Comparison of ENCODE assay signal across 18 cellular contexts in genomic region chr16:31132979-31133599, GRCh38. TPM values are rescaled to one million over a fixed set of nuclear protein-coding genes. Genes with fewer than 3 reads are reported as not detected.
DNase-seq lines count a peak whose midpoint lies in the region; ATAC-seq, FAIRE-seq and TF ChIP-seq lines count a peak whose summit lies in the region.
"Had no signal": no experiment of that assay in that cellular context is flagged by ENCODE, and none has a peak within 500 bp of the region (broad histone marks: within the 10 kb centered on the region; RNA-seq: fewer than 3 reads in every experiment).

No MANE protein-coding gene starts in this region.

- peaks cover 0 to 19% of the 10 kb centered on the region in 2 experiments; a peak in 2 of 4 replicates for H3K79me2 ChIP-seq in H1 (ENCODE audit: control insufficient read depth in 1 of 2, insufficient read depth in 2 of 2, low read length in 2 of 2)

- TF ChIP-seq CTCF in H1 (IDR thresholded peaks at IDR 0.05; ENCODE audit: control extremely low read depth in 1 of 3, insufficient read depth in 1 of 3, low read depth in 1 of 3, low read length in 3 of 3) (no peak), type B pancreatic cell (conservative IDR thresholded peaks at IDR 0.05) (no peak)

- peak overlapping the region; percentile 83 for H3K4me3 Mint-ChIP-seq in type B pancreatic cell
- H3K4me3 Mint-ChIP-seq: activated CD4-positive, alpha-beta T cell treated with anti-CD3 and anti-CD28 coated beads, Interleukin-2, amount 10 ng/mL, durations not matched to agents 24 days and 14 days; activated naive CD4-positive, alpha-beta T cell treated with anti-CD3 and anti-CD28 coated beads for 36 hours had no signal

- H3K27me3 Mint-ChIP-seq in type B pancreatic cell, result peaks cover 6% of the 10 kb centered on the region
- H3K27me3 Mint-ChIP-seq: activated CD4-positive, alpha-beta T cell treated with anti-CD3 and anti-CD28 coated beads, Interleukin-2, amount 10 ng/mL, durations not matched to agents 24 days and 14 days had no signal

- peak overlapping the region; percentile 95 for H3K27ac Mint-ChIP-seq in type B pancreatic cell
- H3K27ac Mint-ChIP-seq: activated CD4-positive, alpha-beta T cell treated with anti-CD3 and anti-CD28 coated beads, Interleukin-2, amount 10 ng/mL, durations not matched to agents 24 days and 14 days; activated naive CD4-positive, alpha-beta T cell treated with anti-CD3 and anti-CD28 coated beads for 36 hours had no signal

- no peaks in the 10 kb centered on the region for H3K9me3 Mint-ChIP-seq in type B pancreatic cell
- H3K9me3 Mint-ChIP-seq: activated CD4-positive, alpha-beta T cell treated with anti-CD3 and anti-CD28 coated beads, Interleukin-2, amount 10 ng/mL, durations not matched to agents 24 days and 14 days; activated naive CD4-positive, alpha-beta T cell treated with anti-CD3 and anti-CD28 coated beads for 36 hours had no signal

- ATAC-seq in GM18858 (IDR thresholded peaks at IDR 0.05; ENCODE audit: unreplicated experiment), result no peak

- no peak overlapping the region for H2BK12ac ChIP-seq in H1 (ENCODE audit: low read depth, low read length)

- no peak overlapping the region for H4K91ac ChIP-seq in H1 (replicated peaks; ENCODE audit: insufficient read length, low read length)

- no peak overlapping the region for H3K23ac ChIP-seq in H1 (ENCODE audit: insufficient read length)

- POLR2A ChIA-PET in H1 (lab: Charles Lee; ENCODE audit: partially characterized antibody), result interaction anchor here (1.6 to 34.9 kb wide), 5 partner anchors 3 to 54 kb away, joined by 3 to 713 read pairs (median 17); partner anchors contain the start of genes BCKDK, FUS, KAT8 and PRSS36

- DNase-seq in NT2/D1 (ENCODE audit: low read depth, low spot score) (no peak), H1 (ENCODE audit: low read depth in 1 of 2, low spot score in 2 of 2) (no peak), type B pancreatic cell (ENCODE audit: extremely low spot score, unreplicated experiment) (no peak), DMS 273 treated with DMSO at 0.1 percent for 48 hours (lab: John Stamatoyannopoulos, UW) (no peak), D341Med (ENCODE audit: low spot score) (no peak)
- DNase-seq: activated CD4-positive, alpha-beta T cell treated with anti-CD3 and anti-CD28 coated beads, Interleukin-2, amount 10 ng/mL, durations not matched to agents 24 days and 14 days; activated naive CD4-positive, alpha-beta T cell treated with anti-CD3 and anti-CD28 coated beads for 36 hours; AML-193; DMS153; GM23248; KBM-7; NCI-H526 treated with DMSO at 0.1 percent for 48 hours; stimulated activated CD4-positive, alpha-beta T cell treated with anti-CD3 and anti-CD28 coated beads, Interleukin-4, amount 100 ng/mL, for 24 hours had no signal

- H3K4me1 ChIP-seq in NT2/D1 (ENCODE audit: insufficient read depth, insufficient read length) (peaks cover 29% of the 10 kb centered on the region), H1 (replicated peaks in 1 of 4; ENCODE audit: control insufficient read depth in 3 of 4, insufficient read depth in 4 of 4, low read length in 3 of 4) (peaks cover 0 to 40% (median 32%) of the 10 kb centered on the region in 4 experiments; a peak in 6 of 7 replicates), muscle layer of duodenum (ENCODE audit: control insufficient read depth in 1 of 2, insufficient read depth in 2 of 2, low read length in 2 of 2) (peaks cover 6 to 7% of the 10 kb centered on the region in 2 donors)

- peaks cover 9% of the 10 kb centered on the region for H3K79me1 ChIP-seq in H1 (ENCODE audit: low read depth, low read length)

- FAIRE-seq in H1 (lab: Jason Lieb, UNC), result no peak
- FAIRE-seq: TTC549 had no signal

- TF ChIP-seq EP300 in H1 (IDR thresholded peaks at IDR 0.05; ENCODE audit: borderline replicate concordance in 1 of 2, low read depth in 2 of 2, low read length in 2 of 2), result no peak

- CTCF ChIA-PET in H1 (lab: Charles Lee; ENCODE audit: partially characterized antibody), result interaction anchor here (1.5 to 2.2 kb wide), 2 partner anchors 38 to 53 kb away, joined by 5 to 8 read pairs; no protein-coding TSS in a partner anchor

- no peak overlapping the region for H2BK20ac ChIP-seq in H1 (ENCODE audit: low read length)

- no peak overlapping the region for H4K5ac ChIP-seq in H1 (ENCODE audit: insufficient read length, low read depth, low read length)

- no peak overlapping the region; the same call in 1 of the 2 replicates for H3K27ac ChIP-seq in H1 (ENCODE audit: low read depth, low read length)
- peak overlapping the region; percentile 90 for H3K27ac ChIP-seq in muscle layer of duodenum (ENCODE audit: low read length)
- H3K27ac ChIP-seq: GM23248 had no signal

- WGBS in H1 (ENCODE audit: extremely low coverage in 1 of 2, insufficient coverage in 1 of 2, insufficient read length in 1 of 2, insufficient replicate concordance in 2 of 2, low coverage in 1 of 2, low lambda C conversion rate in 2 of 2, missing lambda C conversion rate in 1 of 2), 2 experiments, result 86% methylated on average over 7 of the region's 7 CpGs; no CpG with 5 or more reads in 1 of the 2 experiments

- H4K20me1 ChIP-seq in H1 (replicated peaks in 1 of 2; ENCODE audit: control insufficient read depth in 1 of 2, insufficient read depth in 2 of 2, low read length in 2 of 2), result peaks cover 6 to 7% of the 10 kb centered on the region in 2 experiments

- 0 out of 2 replicates have a peak overlapping the region, but pooled peaks have one; percentile 81 for H2BK15ac ChIP-seq in H1 (ENCODE audit: low read length)

- no peak overlapping the region for H2BK120ac ChIP-seq in H1 (replicated peaks; ENCODE audit: low read depth, low read length)

- H3K9ac ChIP-seq in NT2/D1 (ENCODE audit: insufficient read length, low read depth), result peak overlapping the region; percentile 73
- no peak overlapping the region for H3K9ac ChIP-seq in H1 (replicated peaks in 1 of 4; ENCODE audit: extremely low read depth in 1 of 4, low read depth in 3 of 4, low read length in 3 of 4)
- H3K9ac ChIP-seq: GM23248 had no signal

- H3K36me3 Mint-ChIP-seq in type B pancreatic cell, result peaks cover 4% of the 10 kb centered on the region

- peaks cover 16% of the 10 kb centered on the region for H3K23me2 ChIP-seq in H1 (ENCODE audit: low read depth, low read length)

- H2BK5ac ChIP-seq in H1 (ENCODE audit: low read depth, low read length), result 0 out of 2 replicates have a peak overlapping the region, but pooled peaks have one; percentile 60

- peaks cover 22% of the 10 kb centered on the region for H3K4me1 Mint-ChIP-seq in type B pancreatic cell (ENCODE audit: unreplicated experiment)

- H3K27me3 ChIP-seq in NT2/D1 (ENCODE audit: insufficient read depth, insufficient read length) (no peaks in the 10 kb centered on the region), H1 (replicated peaks in 1 of 4; ENCODE audit: control insufficient read depth in 3 of 4, extremely low read depth in 1 of 4, insufficient read depth in 3 of 4, low read length in 3 of 4) (no peaks in the 10 kb centered on the region), muscle layer of duodenum (ENCODE audit: low read depth, low read length) (no peaks in the 10 kb centered on the region)

- peak overlapping the region; percentile 48 for H3K4ac ChIP-seq in H1 (replicated peaks; ENCODE audit: insufficient read length, low read depth, low read length)

- peak overlapping the region; percentile 83 to 98; a peak in 2 of 4 replicates for H3K4me2 ChIP-seq in H1 (ENCODE audit: insufficient read depth in 1 of 2, low read depth in 2 of 2, low read length in 2 of 2)

- H3K36me3 ChIP-seq in NT2/D1 (ENCODE audit: insufficient read depth, insufficient read length, low read length) (peaks cover 52% of the 10 kb centered on the region), H1 (ENCODE audit: control insufficient read depth in 2 of 4, insufficient read depth in 4 of 4, low read length in 3 of 4) (peaks cover 12 to 27% (median 15%) of the 10 kb centered on the region in 4 experiments), muscle layer of duodenum (ENCODE audit: control insufficient read depth in 1 of 2, insufficient read depth in 2 of 2, low read length in 2 of 2) (peaks cover 15 to 24% of the 10 kb centered on the region in 2 donors)

- no peak overlapping the region for H3K18ac ChIP-seq in H1 (ENCODE audit: extremely low read depth, low read length)

- H3K14ac ChIP-seq in H1 (ENCODE audit: insufficient read length), result no peak overlapping the region

- H2AFZ ChIP-seq in H1 (ENCODE audit: low read length), result no peak overlapping the region
- H2AFZ ChIP-seq: GM23248 had no signal

- H2AK5ac ChIP-seq in H1 (ENCODE audit: low read depth, low read length), result peak overlapping the region; percentile 70; the same call in 1 of the 2 replicates

- TF ChIP-seq RAD21 in H1 (IDR thresholded peaks at IDR 0.05 in 1 of 2, conservative IDR thresholded peaks at IDR 0.05 in 1 of 2; ENCODE audit: low read depth in 2 of 2, low read length in 2 of 2), result no peak

- H3K9me3 ChIP-seq in NT2/D1 (ENCODE audit: insufficient read depth, low read length) (no peaks in the 10 kb centered on the region), H1 (ENCODE audit: insufficient read depth in 2 of 2, low read depth in 1 of 2, low read length in 1 of 2) (no peaks in the 10 kb centered on the region), muscle layer of duodenum (ENCODE audit: control insufficient read depth in 1 of 2, low read length in 2 of 2) (no peaks in the 10 kb centered on the region)

- H3K4me3 ChIP-seq in NT2/D1 (ENCODE audit: insufficient read length, low read depth), result no peak overlapping the region
- H3K4me3 ChIP-seq in H1 (ENCODE audit: extremely low read depth in 1 of 4, insufficient read depth in 2 of 4, low read depth in 3 of 4, low read length in 4 of 4), result peak overlapping the region in 2 of 4 experiments; percentile 87; a peak in 2 of 8 replicates
- peak overlapping the region in 1 of 2 donors; percentile 70 for H3K4me3 ChIP-seq in muscle layer of duodenum (ENCODE audit: low read depth in 1 of 2, low read length in 2 of 2)
- H3K4me3 ChIP-seq: GM23248 had no signal

- peak in 1 of 2 experiments; percentile 56; a peak in 1 of 3 replicates for TF ChIP-seq POLR2A in H1 (IDR thresholded peaks at IDR 0.05; ENCODE audit: control extremely low read depth in 1 of 2, low read depth in 2 of 2, low read length in 2 of 2)

- no peak overlapping the region for H3K56ac ChIP-seq in H1 (replicated peaks; ENCODE audit: insufficient read length, low read depth, low read length)

- H4K8ac ChIP-seq in H1 (ENCODE audit: extremely low read depth, insufficient read depth, low read length), result no peak overlapping the region

RNA-seq across cellular contexts. Expression of gene PRSS8, which starts 2.4 kb away (rescaled TPM):
- 86.1 and 87.7 TPM in 2 replicates for total RNA-seq in H1 (2021; fragmentation: NEBNext Ultra II Directional; extraction: Animal tissue kit (Norgen Biotek cat#: 25700))
- 273 and 321 TPM in 2 replicates for polyA plus RNA-seq in H1 (2011; rRNA removed)
- 136 TPM for polyA plus RNA-seq in H1 (2011; cell fraction: cytosol; rRNA removed)
- polyA plus RNA-seq in H1 (2011; cell fraction: nucleus; rRNA removed), result 162 TPM
- polyA plus RNA-seq in H1 (2012, experiment 1 of 2), result 71.0 to 119 TPM (median 109 TPM) in 4 replicates
- 123 TPM for polyA plus RNA-seq in H1 (2012, experiment 2 of 2)
- 180 TPM for polyA plus RNA-seq in H1 (2013, experiment 1 of 2)
- polyA plus RNA-seq in H1 (2013, experiment 2 of 2), result 205 TPM
- 56.1 and 63.2 TPM in 2 replicates for polyA minus RNA-seq in H1 (2011; rRNA and poly(A)+ RNA removed)
- 86.6 TPM for polyA minus RNA-seq in H1 (2011; cell fraction: cytosol; rRNA and poly(A)+ RNA removed)
- 37.2 TPM for polyA minus RNA-seq in H1 (2011; cell fraction: nucleus; rRNA and poly(A)+ RNA removed)
- 84.7 and 205 TPM in 2 replicates for total RNA-seq in type B pancreatic cell (ENCODE audit: low replicate concordance)
- total RNA-seq: activated CD4-positive, alpha-beta T cell treated with anti-CD3 and anti-CD28 coated beads, Interleukin-2, amount 10 ng/mL, durations not matched to agents 24 days and 14 days; activated naive CD4-positive, alpha-beta T cell treated with anti-CD3 and anti-CD28 coated beads for 36 hours; dermis microvascular lymphatic vessel endothelial cell; GM23248; mononuclear cell had no signal
- polyA plus RNA-seq: GM23248 had no signal

RNA-seq across cellular contexts. Expression of gene KAT8, which starts 15.6 kb away (rescaled TPM):
- total RNA-seq in H1 (2021; fragmentation: NEBNext Ultra II Directional; extraction: Animal tissue kit (Norgen Biotek cat#: 25700)), result 61.6 and 68.7 TPM in 2 replicates
- 52.6 and 60.8 TPM in 2 replicates for polyA plus RNA-seq in H1 (2011; rRNA removed)
- 73.1 TPM for polyA plus RNA-seq in H1 (2011; cell fraction: cytosol; rRNA removed)
- polyA plus RNA-seq in H1 (2011; cell fraction: nucleus; rRNA removed), result 90.5 TPM
- 51.6 to 65.4 TPM (median 59.2 TPM) in 4 replicates for polyA plus RNA-seq in H1 (2012, experiment 1 of 2)
- polyA plus RNA-seq in H1 (2012, experiment 2 of 2), result 51.0 TPM
- polyA plus RNA-seq in H1 (2013, experiment 1 of 2), result 35.2 TPM
- 33.5 TPM for polyA plus RNA-seq in H1 (2013, experiment 2 of 2)
- polyA minus RNA-seq in H1 (2011; rRNA and poly(A)+ RNA removed), result 43.6 and 47.9 TPM in 2 replicates
- polyA minus RNA-seq in H1 (2011; cell fraction: cytosol; rRNA and poly(A)+ RNA removed), result 29.1 TPM
- polyA minus RNA-seq in H1 (2011; cell fraction: nucleus; rRNA and poly(A)+ RNA removed), result 25.3 TPM
- 54.4 and 70.3 TPM in 2 replicates for total RNA-seq in type B pancreatic cell (ENCODE audit: low replicate concordance)

RNA-seq across cellular contexts. Expression of gene PRSS36, which starts 16.8 kb away (rescaled TPM):
- total RNA-seq in H1 (2021; fragmentation: NEBNext Ultra II Directional; extraction: Animal tissue kit (Norgen Biotek cat#: 25700)), result 1.3 TPM in 2 replicates
- 1.9 and 3.1 TPM in 2 replicates for polyA plus RNA-seq in H1 (2011; rRNA removed)
- polyA plus RNA-seq in H1 (2011; cell fraction: cytosol; rRNA removed), result 2.3 TPM
- 3.5 TPM for polyA plus RNA-seq in H1 (2011; cell fraction: nucleus; rRNA removed)
- polyA plus RNA-seq in H1 (2012, experiment 1 of 2), result 0.76 to 1.4 TPM (median 1.1 TPM) in 4 replicates
- 0.33 TPM for polyA plus RNA-seq in H1 (2012, experiment 2 of 2)
- polyA plus RNA-seq in H1 (2013, experiment 1 of 2), result 0.87 TPM
- polyA plus RNA-seq in H1 (2013, experiment 2 of 2), result 0.68 TPM
- 0.41 TPM in 1 of 2 replicates, not detected in the other for polyA minus RNA-seq in H1 (2011; rRNA and poly(A)+ RNA removed)
- not detected for polyA minus RNA-seq in H1 (2011; cell fraction: cytosol; rRNA and poly(A)+ RNA removed)
- polyA minus RNA-seq in H1 (2011; cell fraction: nucleus; rRNA and poly(A)+ RNA removed), result 1.7 TPM
- total RNA-seq in type B pancreatic cell (ENCODE audit: low replicate concordance), result 1.8 and 2.0 TPM in 2 replicates
- total RNA-seq: GM23248 had no signal

RNA-seq across cellular contexts. Expression of gene BCKDK, which starts 24.9 kb away (rescaled TPM):
- 49.6 and 51.5 TPM in 2 replicates for total RNA-seq in H1 (2021; fragmentation: NEBNext Ultra II Directional; extraction: Animal tissue kit (Norgen Biotek cat#: 25700))
- polyA plus RNA-seq in H1 (2011; rRNA removed), result 77.1 and 97.1 TPM in 2 replicates
- 46.5 TPM for polyA plus RNA-seq in H1 (2011; cell fraction: cytosol; rRNA removed)
- polyA plus RNA-seq in H1 (2011; cell fraction: nucleus; rRNA removed), result 79.7 TPM
- polyA plus RNA-seq in H1 (2012, experiment 1 of 2), result 30.1 to 58.0 TPM (median 53.0 TPM) in 4 replicates
- polyA plus RNA-seq in H1 (2012, experiment 2 of 2), result 61.9 TPM
- polyA plus RNA-seq in H1 (2013, experiment 1 of 2), result 45.0 TPM
- 46.8 TPM for polyA plus RNA-seq in H1 (2013, experiment 2 of 2)
- polyA minus RNA-seq in H1 (2011; rRNA and poly(A)+ RNA removed), result 24.8 and 31.0 TPM in 2 replicates
- polyA minus RNA-seq in H1 (2011; cell fraction: cytosol; rRNA and poly(A)+ RNA removed), result 36.6 TPM
- polyA minus RNA-seq in H1 (2011; cell fraction: nucleus; rRNA and poly(A)+ RNA removed), result 32.5 TPM
- total RNA-seq in type B pancreatic cell (ENCODE audit: low replicate concordance), result 38.5 and 44.5 TPM in 2 replicates

RNA-seq across cellular contexts. Expression of gene VKORC1, which starts 38.5 kb away (rescaled TPM):
- total RNA-seq in H1 (2021; fragmentation: NEBNext Ultra II Directional; extraction: Animal tissue kit (Norgen Biotek cat#: 25700)), result 83.3 and 84.1 TPM in 2 replicates
- polyA plus RNA-seq in H1 (2011; rRNA removed), result 483 and 512 TPM in 2 replicates
- polyA plus RNA-seq in H1 (2011; cell fraction: cytosol; rRNA removed), result 255 TPM
- 252 TPM for polyA plus RNA-seq in H1 (2011; cell fraction: nucleus; rRNA removed)
- polyA plus RNA-seq in H1 (2012, experiment 1 of 2), result 102 to 148 TPM (median 131 TPM) in 4 replicates
- 241 TPM for polyA plus RNA-seq in H1 (2012, experiment 2 of 2)
- 194 TPM for polyA plus RNA-seq in H1 (2013, experiment 1 of 2)
- polyA plus RNA-seq in H1 (2013, experiment 2 of 2), result 225 TPM
- 162 and 226 TPM in 2 replicates for polyA minus RNA-seq in H1 (2011; rRNA and poly(A)+ RNA removed)
- polyA minus RNA-seq in H1 (2011; cell fraction: cytosol; rRNA and poly(A)+ RNA removed), result 64.1 TPM
- polyA minus RNA-seq in H1 (2011; cell fraction: nucleus; rRNA and poly(A)+ RNA removed), result 59.3 TPM
- total RNA-seq in type B pancreatic cell (ENCODE audit: low replicate concordance), result 70.1 and 78.9 TPM in 2 replicates
